8 cellular contexts compared by ENCODE assay signal in the genomic region with DNA sequence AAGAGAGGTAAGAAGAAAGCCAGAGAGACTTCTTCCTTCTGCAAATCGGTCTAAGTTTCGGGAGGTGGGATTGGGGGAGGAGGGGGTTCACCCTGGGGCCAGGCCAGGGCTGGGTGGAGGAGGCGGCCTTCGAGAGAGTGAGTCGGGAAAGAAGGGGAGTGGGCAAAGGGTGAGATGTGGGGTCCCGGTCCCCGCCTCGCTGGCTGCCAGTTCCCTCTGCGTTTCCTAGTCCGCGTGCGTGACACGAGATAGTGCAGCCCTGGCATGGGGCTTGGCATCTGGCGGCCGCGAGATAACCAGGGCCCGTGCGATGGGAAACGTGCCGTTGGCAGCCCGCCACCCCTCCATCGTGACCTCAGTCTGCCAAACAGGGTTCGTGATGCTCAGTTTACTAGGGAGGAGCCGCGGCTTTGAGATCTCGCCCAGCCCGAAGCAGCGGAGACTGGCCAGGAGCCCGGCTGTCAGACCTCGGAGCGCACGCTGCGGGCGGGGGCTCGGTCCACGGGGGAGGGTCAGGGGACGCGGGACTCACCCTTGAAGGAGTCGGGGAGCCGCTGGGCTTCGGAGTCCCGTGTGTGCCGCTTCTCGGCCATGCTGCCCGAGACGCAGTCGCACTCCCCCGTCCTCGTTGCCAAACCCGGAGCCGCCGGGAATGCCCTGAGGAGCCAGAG. TPM values are rescaled to one million over a fixed set of nuclear protein-coding genes. Genes with fewer than 3 reads are reported as not detected.
DNase-seq lines count a peak whose midpoint lies in the region; ATAC-seq and TF ChIP-seq lines count a peak whose summit lies in the region.

A gene with protein sequence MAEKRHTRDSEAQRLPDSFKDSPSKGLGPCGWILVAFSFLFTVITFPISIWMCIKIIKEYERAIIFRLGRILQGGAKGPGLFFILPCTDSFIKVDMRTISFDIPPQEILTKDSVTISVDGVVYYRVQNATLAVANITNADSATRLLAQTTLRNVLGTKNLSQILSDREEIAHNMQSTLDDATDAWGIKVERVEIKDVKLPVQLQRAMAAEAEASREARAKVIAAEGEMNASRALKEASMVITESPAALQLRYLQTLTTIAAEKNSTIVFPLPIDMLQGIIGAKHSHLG (minus strand): TSS at position 656 of the 671 bp plus-strand sequence. CDS start 63 bp downstream, at position 593.

- H3K36me3 ChIP-seq in osteoblast (ENCODE audit: insufficient read depth, low read length) = no peaks in the 10 kb centered on the region

- peak within 1 kb of the TSS; percentile 86 for H3K27ac Mint-ChIP-seq in activated T-helper 17 cell treated with anti-CD3 and anti-CD28 coated beads, Interleukin-2, amount 50 U/mL, for 72 hours

- in situ Hi-C loops in GM13976 (cut with MboI; ENCODE audit: low sequenced_read_pairs, unreplicated experiment) = loop anchor here (10.0 kb wide), 1 partner anchor 45 kb away; no protein-coding TSS in a partner anchor

- H3K4me3 ChIP-seq in fibroblast of villous mesenchyme (ENCODE audit: low read depth, low read length) = peak within 1 kb of the TSS; percentile 95
- H3K4me3 ChIP-seq in osteoblast (ENCODE audit: insufficient read depth, low read length) = peak within 1 kb of the TSS; percentile 82

- H3K4me1 Mint-ChIP-seq in activated T-helper 17 cell treated with anti-CD3 and anti-CD28 coated beads, Interleukin-2, amount 50 U/mL, for 72 hours = peaks cover 34% of the 10 kb centered on the region

- peak within 1 kb of the TSS; percentile 80 for H3K27ac ChIP-seq in osteoblast (ENCODE audit: low read depth, low read length)

- ATAC-seq in HG02759 (IDR thresholded peaks at IDR 0.05; ENCODE audit: unreplicated experiment) = peak; percentile 55
- peak; percentile 74 for ATAC-seq in activated T-helper 17 cell treated with anti-CD3 and anti-CD28 coated beads, Interleukin-2, amount 50 U/mL, for 72 hours (replicated peaks)

- H3K27me3 ChIP-seq in osteoblast (ENCODE audit: insufficient read depth, low read length) = no peaks in the 10 kb centered on the region

- TF ChIP-seq CTCF in fibroblast of villous mesenchyme (IDR thresholded peaks at IDR 0.05; ENCODE audit: insufficient read depth, low read depth, low read length) (no peak), osteoblast (IDR thresholded peaks at IDR 0.05; ENCODE audit: extremely low read depth, low read depth, low read length) (no peak), GM13976 (IDR thresholded peaks at IDR 0.05; ENCODE audit: borderline replicate concordance, control extremely low read depth, extremely low read depth, insufficient read depth, missing control alignments) (no peak)

- H3K9me3 ChIP-seq in osteoblast (ENCODE audit: low read depth, low read length) = no peaks in the 10 kb centered on the region

- peak within 1 kb of the TSS; percentile 81 for H3K4me3 Mint-ChIP-seq in activated T-helper 17 cell treated with anti-CD3 and anti-CD28 coated beads, Interleukin-2, amount 50 U/mL, for 72 hours

- H3K4me1 ChIP-seq in osteoblast (ENCODE audit: insufficient read depth, low read length) = peaks cover 51% of the 10 kb centered on the region

- H3K79me2 ChIP-seq in osteoblast (ENCODE audit: insufficient read depth, low read length) = peaks cover 50% of the 10 kb centered on the region

- POLR2A ChIA-PET in activated CD8-positive, alpha-beta memory T cell treated with anti-CD3 and anti-CD28 coated beads for 36 hours (lab: Charles Lee) = interaction anchor here (0.6 to 0.9 kb wide), 4 partner anchors 10 to 154 kb away, joined by 3 read pairs; no protein-coding TSS in a partner anchor

- no peak for DNase-seq in activated CD8-positive, alpha-beta memory T cell treated with anti-CD3 and anti-CD28 coated beads, Interleukin-2, amount 50 U/mL, for 48 hours
- peak; percentile 28 for DNase-seq in NCI-H446 treated with DMSO at 0.1 percent for 48 hours (lab: John Stamatoyannopoulos, UW)
- DNase-seq in fibroblast of villous mesenchyme (ENCODE audit: low read depth) = peak; percentile 87
- no peak for DNase-seq in osteoblast (ENCODE audit: insufficient read length, low spot score, missing footprints)
- DNase-seq in GM13976 (ENCODE audit: low spot score) = no peak

- H3K4me2 ChIP-seq in osteoblast (ENCODE audit: insufficient read depth, low read length) = peak within 1 kb of the TSS; percentile 81

- peaks cover 5% of the 10 kb centered on the region for H3K9me3 Mint-ChIP-seq in activated T-helper 17 cell treated with anti-CD3 and anti-CD28 coated beads, Interleukin-2, amount 50 U/mL, for 72 hours

- H3K27me3 Mint-ChIP-seq in activated T-helper 17 cell treated with anti-CD3 and anti-CD28 coated beads, Interleukin-2, amount 50 U/mL, for 72 hours = no peaks in the 10 kb centered on the region

- peak within 1 kb of the TSS; percentile 71 for H2AFZ ChIP-seq in osteoblast (ENCODE audit: low read length)

- H4K20me1 ChIP-seq in osteoblast (ENCODE audit: insufficient read depth, low read length) = no peaks in the 10 kb centered on the region

- CTCF ChIA-PET in activated CD8-positive, alpha-beta memory T cell treated with anti-CD3 and anti-CD28 coated beads for 36 hours (lab: Charles Lee) = interaction anchor here (1.1 to 1.4 kb wide), 2 partner anchors 16 to 49 kb away, joined by 7 to 10 read pairs; no protein-coding TSS in a partner anchor

- peaks cover 25% of the 10 kb centered on the region for H3K36me3 Mint-ChIP-seq in activated T-helper 17 cell treated with anti-CD3 and anti-CD28 coated beads, Interleukin-2, amount 50 U/mL, for 72 hours (ENCODE audit: low read depth)

RNA-seq across cellular contexts. Expression of the gene that starts here (rescaled TPM):
- total RNA-seq in activated CD8-positive, alpha-beta memory T cell treated with anti-CD3 and anti-CD28 coated beads for 36 hours = 10 to 100 TPM; 76.3 to 80.6 TPM
- total RNA-seq in activated T-helper 17 cell treated with anti-CD3 and anti-CD28 coated beads, Interleukin-2, amount 50 U/mL, for 72 hours = 10 to 100 TPM; 50.8 to 69.4 TPM
- 118 and 168 TPM in 2 replicates for total RNA-seq in fibroblast of villous mesenchyme
- 114 and 146 TPM in 2 replicates for total RNA-seq in osteoblast

Comparison
In these comparisons a context has a peak if more than half of its experiments do, and no peak if none do; other contexts are left out.
1. DNase-seq: peak in NCI-H446 treated with DMSO at 0.1 percent for 48 hours (single experiment) and fibroblast of villous mesenchyme (single experiment); none in activated CD8-positive, alpha-beta memory T cell treated with anti-CD3 and anti-CD28 coated beads, Interleukin-2, amount 50 U/mL, for 48 hours (single experiment), osteoblast (single experiment) and GM13976 (single experiment).